In the genomic region with DNA sequence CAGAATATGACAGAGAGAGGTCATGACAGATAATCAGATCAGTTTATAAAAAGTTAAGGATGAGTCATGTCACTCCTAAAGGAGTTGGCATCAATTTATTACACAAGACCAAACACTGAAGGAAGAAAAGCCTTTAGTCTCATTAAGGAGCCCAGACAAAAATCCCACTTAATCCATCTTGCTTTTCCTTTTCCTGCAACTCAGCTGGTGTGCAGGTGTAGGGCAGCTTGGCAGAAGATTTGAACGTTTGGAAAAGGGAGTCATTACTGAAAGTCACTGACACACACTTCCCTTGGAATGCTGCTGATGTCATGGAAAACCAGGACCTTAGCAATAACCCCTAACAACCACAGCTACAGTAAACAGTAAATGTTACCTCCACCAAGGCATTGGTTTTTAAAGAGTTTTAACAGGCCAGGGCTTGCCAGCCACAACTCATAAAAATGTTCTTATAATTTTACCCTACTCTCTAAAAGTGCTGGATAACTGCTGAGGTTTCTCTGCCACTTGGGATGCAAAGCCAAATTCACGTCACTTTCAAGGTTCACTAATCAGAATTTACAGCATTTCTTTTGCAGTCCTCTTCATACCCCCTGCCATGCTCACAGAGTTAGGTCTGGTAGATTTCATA, we compare ENCODE assay signal across 1 cellular context.
TF ChIP-seq lines count a peak whose summit lies in the region.

No MANE protein-coding gene starts in this region.

TF ChIP-seq in HEK293, 187 proteins besides CTCF, POLR2A, EP300 and RAD21 (continued from another document and continues in another):
- TF ChIP-seq, protein P1, sequence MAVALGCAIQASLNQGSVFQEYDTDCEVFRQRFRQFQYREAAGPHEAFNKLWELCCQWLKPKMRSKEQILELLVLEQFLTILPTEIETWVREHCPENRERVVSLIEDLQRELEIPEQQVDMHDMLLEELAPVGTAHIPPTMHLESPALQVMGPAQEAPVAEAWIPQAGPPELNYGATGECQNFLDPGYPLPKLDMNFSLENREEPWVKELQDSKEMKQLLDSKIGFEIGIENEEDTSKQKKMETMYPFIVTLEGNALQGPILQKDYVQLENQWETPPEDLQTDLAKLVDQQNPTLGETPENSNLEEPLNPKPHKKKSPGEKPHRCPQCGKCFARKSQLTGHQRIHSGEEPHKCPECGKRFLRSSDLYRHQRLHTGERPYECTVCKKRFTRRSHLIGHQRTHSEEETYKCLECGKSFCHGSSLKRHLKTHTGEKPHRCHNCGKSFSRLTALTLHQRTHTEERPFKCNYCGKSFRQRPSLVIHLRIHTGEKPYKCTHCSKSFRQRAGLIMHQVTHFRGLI (tag by site-specific recombination; IDR thresholded peaks at IDR 0.05): peak; percentile 48; the same call in 1 of the 2 replicates
- TF ChIP-seq, protein P2, sequence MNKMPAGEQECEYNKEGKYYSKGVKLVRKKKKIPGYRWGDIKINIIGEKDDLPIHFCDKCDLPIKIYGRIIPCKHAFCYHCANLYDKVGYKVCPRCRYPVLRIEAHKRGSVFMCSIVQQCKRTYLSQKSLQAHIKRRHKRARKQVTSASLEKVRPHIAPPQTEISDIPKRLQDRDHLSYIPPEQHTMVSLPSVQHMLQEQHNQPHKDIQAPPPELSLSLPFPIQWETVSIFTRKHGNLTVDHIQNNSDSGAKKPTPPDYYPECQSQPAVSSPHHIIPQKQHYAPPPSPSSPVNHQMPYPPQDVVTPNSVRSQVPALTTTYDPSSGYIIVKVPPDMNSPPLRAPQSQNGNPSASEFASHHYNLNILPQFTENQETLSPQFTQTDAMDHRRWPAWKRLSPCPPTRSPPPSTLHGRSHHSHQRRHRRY (tag by site-specific recombination; IDR thresholded peaks at IDR 0.05): no peak
- TF ChIP-seq KLF17 (tag by site-specific recombination; IDR thresholded peaks at IDR 0.05) (peak; percentile 92), SP2 (tag by site-specific recombination; IDR thresholded peaks at IDR 0.05) (peak; percentile 18; the same call in 1 of the 2 replicates), GLIS1 (tag by site-specific recombination; IDR thresholded peaks at IDR 0.05) (peak; percentile 96), ZNF791 (tag by site-specific recombination; IDR thresholded peaks at IDR 0.05) (no peak), ZNF654 (tag by site-specific recombination; IDR thresholded peaks at IDR 0.05; ENCODE audit: low read depth) (peak; percentile 10), ZNF394 (tag by site-specific recombination; IDR thresholded peaks at IDR 0.05; ENCODE audit: borderline replicate concordance) (peak; percentile 81), ZNF416 (tag by site-specific recombination; IDR thresholded peaks at IDR 0.05) (no peak), ZBTB10 (tag by site-specific recombination; IDR thresholded peaks at IDR 0.05) (no peak), ZEB2 (tag by site-specific recombination; IDR thresholded peaks at IDR 0.05) (peak; percentile 98), ZSCAN16 (tag by site-specific recombination; IDR thresholded peaks at IDR 0.05) (0 out of 2 replicates have a peak, but pooled peaks have one; percentile 29), KLF7 (tag by site-specific recombination; IDR thresholded peaks at IDR 0.05; ENCODE audit: borderline replicate concordance) (peak; percentile 75), ZNF426 (tag by site-specific recombination; IDR thresholded peaks at IDR 0.05) (no peak), ZSCAN30 (tag by site-specific recombination; IDR thresholded peaks at IDR 0.05) (peak; percentile 88; the same call in 1 of the 2 replicates), ZBTB21 (tag by site-specific recombination; IDR thresholded peaks at IDR 0.05) (peak; percentile 98), TCF7L2 (IDR thresholded peaks at IDR 0.05; ENCODE audit: borderline replicate concordance, low read depth, low read length) (no peak), ZNF132 (tag by site-specific recombination; IDR thresholded peaks at IDR 0.05; ENCODE audit: borderline replicate concordance) (no peak), ZNF530 (tag by site-specific recombination; IDR thresholded peaks at IDR 0.05; ENCODE audit: low read depth) (no peak), ZBTB7A (tag by site-specific recombination; IDR thresholded peaks at IDR 0.05; ENCODE audit: low read depth) (no peak), FEZF1 (tag by site-specific recombination; IDR thresholded peaks at IDR 0.05) (peak; percentile 100), ZXDB (tag by site-specific recombination; IDR thresholded peaks at IDR 0.05) (peak; percentile 95), ZNF398 (tag by site-specific recombination; IDR thresholded peaks at IDR 0.05) (peak; percentile 87), YY2 (tag by site-specific recombination; IDR thresholded peaks at IDR 0.05) (no peak), ZNF433 (tag by site-specific recombination; IDR thresholded peaks at IDR 0.05; ENCODE audit: low read depth) (0 out of 2 replicates have a peak, but pooled peaks have one; percentile 55), ZNF23 (tag by site-specific recombination; IDR thresholded peaks at IDR 0.05; ENCODE audit: borderline replicate concordance) (no peak), HOXC10 (CRISPR knock-in tag; IDR thresholded peaks at IDR 0.05) (no peak), MZF1 (tag by site-specific recombination; IDR thresholded peaks at IDR 0.05; ENCODE audit: borderline replicate concordance) (peak; percentile 73; the same call in 1 of the 2 replicates), ZNF621 (tag by site-specific recombination; IDR thresholded peaks at IDR 0.05) (no peak), KLF9 (tag by site-specific recombination; IDR thresholded peaks at IDR 0.05; ENCODE audit: low read depth) (no peak), BCL11A (tag by site-specific recombination; IDR thresholded peaks at IDR 0.05; ENCODE audit: low read depth) (peak; percentile 96), ZNF157 (tag by site-specific recombination; IDR thresholded peaks at IDR 0.05) (no peak), ZNF521 (tag by site-specific recombination; IDR thresholded peaks at IDR 0.05) (no peak), ZNF214 (tag by site-specific recombination; IDR thresholded peaks at IDR 0.05; ENCODE audit: borderline replicate concordance) (no peak), ZBTB8A (tag by site-specific recombination; IDR thresholded peaks at IDR 0.05) (peak; percentile 62), ZNF561 (tag by site-specific recombination; IDR thresholded peaks at IDR 0.05; ENCODE audit: borderline replicate concordance) (peak; percentile 89), ZNF501 (tag by site-specific recombination; IDR thresholded peaks at IDR 0.05) (peak; percentile 21; the same call in 1 of the 2 replicates), ZNF660 (tag by site-specific recombination; IDR thresholded peaks at IDR 0.05) (no peak; the same call in 1 of the 2 replicates), EGR2 (tag by site-specific recombination; IDR thresholded peaks at IDR 0.05; ENCODE audit: low read depth) (no peak), ZNF701 (tag by site-specific recombination; IDR thresholded peaks at IDR 0.05) (no peak), ZNF350 (tag by site-specific recombination; IDR thresholded peaks at IDR 0.05) (no peak)
- TF ChIP-seq, protein P3, sequence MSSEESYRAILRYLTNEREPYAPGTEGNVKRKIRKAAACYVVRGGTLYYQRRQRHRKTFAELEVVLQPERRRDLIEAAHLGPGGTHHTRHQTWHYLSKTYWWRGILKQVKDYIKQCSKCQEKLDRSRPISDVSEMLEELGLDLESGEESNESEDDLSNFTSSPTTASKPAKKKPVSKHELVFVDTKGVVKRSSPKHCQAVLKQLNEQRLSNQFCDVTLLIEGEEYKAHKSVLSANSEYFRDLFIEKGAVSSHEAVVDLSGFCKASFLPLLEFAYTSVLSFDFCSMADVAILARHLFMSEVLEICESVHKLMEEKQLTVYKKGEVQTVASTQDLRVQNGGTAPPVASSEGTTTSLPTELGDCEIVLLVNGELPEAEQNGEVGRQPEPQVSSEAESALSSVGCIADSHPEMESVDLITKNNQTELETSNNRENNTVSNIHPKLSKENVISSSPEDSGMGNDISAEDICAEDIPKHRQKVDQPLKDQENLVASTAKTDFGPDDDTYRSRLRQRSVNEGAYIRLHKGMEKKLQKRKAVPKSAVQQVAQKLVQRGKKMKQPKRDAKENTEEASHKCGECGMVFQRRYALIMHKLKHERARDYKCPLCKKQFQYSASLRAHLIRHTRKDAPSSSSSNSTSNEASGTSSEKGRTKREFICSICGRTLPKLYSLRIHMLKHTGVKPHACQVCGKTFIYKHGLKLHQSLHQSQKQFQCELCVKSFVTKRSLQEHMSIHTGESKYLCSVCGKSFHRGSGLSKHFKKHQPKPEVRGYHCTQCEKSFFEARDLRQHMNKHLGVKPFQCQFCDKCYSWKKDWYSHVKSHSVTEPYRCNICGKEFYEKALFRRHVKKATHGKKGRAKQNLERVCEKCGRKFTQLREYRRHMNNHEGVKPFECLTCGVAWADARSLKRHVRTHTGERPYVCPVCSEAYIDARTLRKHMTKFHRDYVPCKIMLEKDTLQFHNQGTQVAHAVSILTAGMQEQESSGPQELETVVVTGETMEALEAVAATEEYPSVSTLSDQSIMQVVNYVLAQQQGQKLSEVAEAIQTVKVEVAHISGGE (tag by site-specific recombination; conservative IDR thresholded peaks at IDR 0.05; ENCODE audit: low read depth): 0 out of 2 replicates have a peak, but pooled peaks have one; percentile 14
- TF ChIP-seq, protein P4, sequence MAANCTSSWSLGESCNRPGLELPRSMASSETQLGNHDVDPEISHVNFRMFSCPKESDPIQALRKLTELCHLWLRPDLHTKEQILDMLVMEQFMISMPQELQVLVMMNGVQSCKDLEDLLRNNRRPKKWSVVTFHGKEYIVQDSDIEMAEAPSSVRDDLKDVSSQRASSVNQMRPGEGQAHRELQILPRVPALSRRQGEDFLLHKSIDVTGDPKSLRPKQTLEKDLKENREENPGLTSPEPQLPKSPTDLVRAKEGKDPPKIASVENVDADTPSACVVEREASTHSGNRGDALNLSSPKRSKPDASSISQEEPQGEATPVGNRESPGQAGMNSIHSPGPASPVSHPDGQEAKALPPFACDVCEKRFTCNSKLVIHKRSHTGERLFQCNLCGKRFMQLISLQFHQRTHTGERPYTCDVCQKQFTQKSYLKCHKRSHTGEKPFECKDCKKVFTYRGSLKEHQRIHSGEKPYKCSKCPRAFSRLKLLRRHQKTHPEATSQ (tag by site-specific recombination; IDR thresholded peaks at IDR 0.05): peak; percentile 49; the same call in 1 of the 2 replicates
- TF ChIP-seq, protein P5, sequence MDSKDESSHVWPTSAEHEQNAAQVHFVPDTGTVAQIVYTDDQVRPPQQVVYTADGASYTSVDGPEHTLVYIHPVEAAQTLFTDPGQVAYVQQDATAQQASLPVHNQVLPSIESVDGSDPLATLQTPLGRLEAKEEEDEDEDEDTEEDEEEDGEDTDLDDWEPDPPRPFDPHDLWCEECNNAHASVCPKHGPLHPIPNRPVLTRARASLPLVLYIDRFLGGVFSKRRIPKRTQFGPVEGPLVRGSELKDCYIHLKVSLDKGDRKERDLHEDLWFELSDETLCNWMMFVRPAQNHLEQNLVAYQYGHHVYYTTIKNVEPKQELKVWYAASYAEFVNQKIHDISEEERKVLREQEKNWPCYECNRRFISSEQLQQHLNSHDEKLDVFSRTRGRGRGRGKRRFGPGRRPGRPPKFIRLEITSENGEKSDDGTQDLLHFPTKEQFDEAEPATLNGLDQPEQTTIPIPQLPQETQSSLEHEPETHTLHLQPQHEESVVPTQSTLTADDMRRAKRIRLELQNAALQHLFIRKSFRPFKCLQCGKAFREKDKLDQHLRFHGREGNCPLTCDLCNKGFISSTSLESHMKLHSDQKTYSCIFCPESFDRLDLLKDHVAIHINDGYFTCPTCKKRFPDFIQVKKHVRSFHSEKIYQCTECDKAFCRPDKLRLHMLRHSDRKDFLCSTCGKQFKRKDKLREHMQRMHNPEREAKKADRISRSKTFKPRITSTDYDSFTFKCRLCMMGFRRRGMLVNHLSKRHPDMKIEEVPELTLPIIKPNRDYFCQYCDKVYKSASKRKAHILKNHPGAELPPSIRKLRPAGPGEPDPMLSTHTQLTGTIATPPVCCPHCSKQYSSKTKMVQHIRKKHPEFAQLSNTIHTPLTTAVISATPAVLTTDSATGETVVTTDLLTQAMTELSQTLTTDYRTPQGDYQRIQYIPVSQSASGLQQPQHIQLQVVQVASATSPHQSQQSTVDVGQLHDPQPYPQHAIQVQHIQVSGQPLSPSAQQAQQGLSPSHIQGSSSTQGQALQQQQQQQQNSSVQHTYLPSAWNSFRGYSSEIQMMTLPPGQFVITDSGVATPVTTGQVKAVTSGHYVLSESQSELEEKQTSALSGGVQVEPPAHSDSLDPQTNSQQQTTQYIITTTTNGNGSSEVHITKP (tag by site-specific recombination; IDR thresholded peaks at IDR 0.05): peak; percentile 40; the same call in 1 of the 2 replicates
